In genomic region chr12:68397566-68398158, GRCh38 we compare ENCODE assay signal across 15 cellular contexts.
DNase-seq lines count a peak whose midpoint lies in the region; ATAC-seq and TF ChIP-seq lines count a peak whose summit lies in the region.
"Had no signal": no experiment of that assay in that cellular context is flagged by ENCODE, and none has a peak within 500 bp of the region (broad histone marks: within the 10 kb centered on the region; RNA-seq: fewer than 3 reads in every experiment).

No MANE protein-coding gene starts in this region.

- peaks cover 2% of the 10 kb centered on the region for H3K36me3 Mint-ChIP-seq in central memory CD8-positive, alpha-beta T cell (ENCODE audit: insufficient read depth)
- no peaks in the 10 kb centered on the region for H3K36me3 Mint-ChIP-seq in nephron progenitor cell (ENCODE audit: low read depth)
- no peaks in the 10 kb centered on the region for H3K36me3 Mint-ChIP-seq in HFFc6 (ENCODE audit: low read depth)
- H3K36me3 Mint-ChIP-seq: CD14-positive monocyte; CD8-positive, alpha-beta T cell had no signal

- ATAC-seq in central memory CD8-positive, alpha-beta T cell (replicated peaks; ENCODE audit: extremely low read depth, poor library complexity, severe bottlenecking), result no peak
- ATAC-seq in HG03159 (IDR thresholded peaks at IDR 0.05; ENCODE audit: unreplicated experiment), result no peak
- ATAC-seq: A549; CD8-positive, alpha-beta T cell; GM23338; HepG2 had no signal

- H3K4me1 Mint-ChIP-seq in central memory CD8-positive, alpha-beta T cell, result peaks cover 12% of the 10 kb centered on the region
- H3K4me1 Mint-ChIP-seq in nephron progenitor cell, result no peaks in the 10 kb centered on the region
- H3K4me1 Mint-ChIP-seq in HFFc6 (ENCODE audit: low read depth), result no peaks in the 10 kb centered on the region
- H3K4me1 Mint-ChIP-seq: GM23338 had no signal

- H3K4me3 ChIP-seq in fibroblast of pulmonary artery (replicated peaks; ENCODE audit: low read depth, low read length), result no peak overlapping the region
- H3K4me3 ChIP-seq: A549, GM23338 had no signal

- H3K27ac Mint-ChIP-seq in central memory CD8-positive, alpha-beta T cell (ENCODE audit: low read depth), result peak overlapping the region; percentile 7
- peak overlapping the region; percentile 30 for H3K27ac Mint-ChIP-seq in nephron progenitor cell
- H3K27ac Mint-ChIP-seq in HFFc6, result no peak overlapping the region
- H3K27ac Mint-ChIP-seq: CD14-positive monocyte; CD8-positive, alpha-beta T cell; GM23338 had no signal

- H3K4me3 Mint-ChIP-seq in central memory CD8-positive, alpha-beta T cell, result no peak overlapping the region
- H3K4me3 Mint-ChIP-seq in nephron progenitor cell (no peak overlapping the region), HFFc6 (no peak overlapping the region)
- H3K4me3 Mint-ChIP-seq: CD14-positive monocyte; CD8-positive, alpha-beta T cell; GM23338 had no signal

- H3K27me3 Mint-ChIP-seq in central memory CD8-positive, alpha-beta T cell, result no peaks in the 10 kb centered on the region
- H3K27me3 Mint-ChIP-seq in nephron progenitor cell (ENCODE audit: low read depth, poor library complexity) (peaks cover 3% of the 10 kb centered on the region), HFFc6 (ENCODE audit: insufficient read depth) (peaks cover 8% of the 10 kb centered on the region)

- TF ChIP-seq CTCF in fibroblast of pulmonary artery (IDR thresholded peaks at IDR 0.05; ENCODE audit: low read length, missing control alignments) (no peak), nephron progenitor cell (IDR thresholded peaks at IDR 0.05) (no peak), HFFc6 (IDR thresholded peaks at IDR 0.05) (no peak)

- DNase-seq in astrocyte of the hippocampus (ENCODE audit: low read depth, low spot score) (peak; percentile 7), fibroblast of pulmonary artery (ENCODE audit: low read depth) (peak; percentile 60), nephron progenitor cell (no peak), HFFc6 (no peak), RKO (ENCODE audit: low spot score) (no peak)
- DNase-seq in central memory CD8-positive, alpha-beta T cell (ENCODE audit: low spot score in 2 of 2), result no peak
- DNase-seq: BE2C; CD8-positive, alpha-beta T cell; COR-L47; H7 had no signal

- peaks cover 4% of the 10 kb centered on the region for H3K9me3 Mint-ChIP-seq in central memory CD8-positive, alpha-beta T cell
- H3K9me3 Mint-ChIP-seq in nephron progenitor cell (no peaks in the 10 kb centered on the region), HFFc6 (no peaks in the 10 kb centered on the region)
- H3K9me3 Mint-ChIP-seq: CD8-positive, alpha-beta T cell; GM23338 had no signal

Comparison
In these comparisons a context has a peak if more than half of its experiments do, and no peak if none do; other contexts are left out.
1. DNase-seq: peak in astrocyte of the hippocampus (single experiment) and fibroblast of pulmonary artery (single experiment); none in central memory CD8-positive, alpha-beta T cell (0 of 2), nephron progenitor cell (single experiment), HFFc6 (single experiment) and RKO (single experiment).